In the genomic region with DNA sequence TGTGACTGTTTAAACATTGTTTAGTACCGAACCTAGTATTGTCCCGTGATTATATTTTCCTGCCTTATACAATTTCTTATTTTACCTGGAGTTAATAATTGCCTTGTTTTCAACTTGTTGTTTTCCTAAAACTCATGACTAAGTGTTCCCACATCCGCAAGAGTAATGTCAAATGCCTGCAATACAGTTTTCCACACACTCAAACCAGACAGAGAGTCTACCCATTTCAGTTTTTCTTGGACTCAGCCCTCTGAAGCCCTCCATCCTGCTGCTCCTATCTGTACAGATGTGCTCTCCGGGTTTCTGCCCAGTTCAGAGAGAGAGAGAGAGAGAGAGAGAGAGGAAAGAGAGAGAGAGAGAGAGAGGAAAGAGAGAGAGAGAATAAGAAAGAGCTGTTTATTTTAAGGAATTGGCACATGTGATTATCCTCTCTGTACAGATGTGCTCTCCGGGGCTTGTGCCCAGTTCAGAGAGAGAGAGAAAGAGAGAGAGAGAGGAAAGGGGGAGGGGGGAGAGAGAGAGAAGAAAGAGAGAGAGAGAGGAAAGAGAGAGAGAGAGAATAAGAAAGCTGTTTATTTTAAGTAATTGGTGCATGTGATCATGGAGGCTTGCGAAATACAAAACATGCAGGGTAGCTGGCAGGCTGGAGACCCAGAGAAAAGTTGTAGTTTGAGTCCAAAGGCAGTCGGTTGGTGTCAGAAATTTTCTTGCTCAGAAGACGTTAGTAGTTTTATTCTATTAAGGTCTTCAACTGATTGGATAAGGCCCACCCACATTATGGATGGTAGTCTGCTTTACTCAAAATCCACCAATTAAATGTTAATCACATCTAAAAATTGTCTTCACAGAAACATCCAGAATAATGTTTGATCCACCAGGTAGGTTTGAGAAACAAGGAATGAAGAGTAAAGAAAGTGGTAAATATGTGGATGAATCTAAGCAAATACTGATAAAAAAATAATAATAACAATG, we compare ENCODE assay signal across 19 cellular contexts.
A peak's percentile ranks its signal among the peaks of the same experiment; 100 is the strongest.
DNase-seq lines count a peak whose midpoint lies in the region; ATAC-seq, FAIRE-seq and TF ChIP-seq lines count a peak whose summit lies in the region.
"Had no signal": no experiment of that assay in that cellular context is flagged by ENCODE, and none has a peak within 500 bp of the region (broad histone marks: within the 10 kb centered on the region; RNA-seq: fewer than 3 reads in every experiment).

No MANE protein-coding gene starts in this region.

- 36% methylated on average over 8 of the region's 8 CpGs for WGBS in A549 (ENCODE audit: missing lambda C conversion rate)
- WGBS in mesenchymal stem cell = 87% methylated on average over 6 of the region's 8 CpGs

- no peak for TF ChIP-seq CTCF in A549 (IDR thresholded peaks at IDR 0.05)
- no peak for TF ChIP-seq CTCF in epithelial cell of proximal tubule (conservative IDR thresholded peaks at IDR 0.05; ENCODE audit: low read depth, low read length)
- no peak for TF ChIP-seq CTCF in gastrocnemius medialis (IDR thresholded peaks at IDR 0.05 in 4 of 5, conservative IDR thresholded peaks at IDR 0.05 in 1 of 5)

- no peak for TF ChIP-seq EP300 in A549 (IDR thresholded peaks at IDR 0.05)
- no peak for TF ChIP-seq EP300 in Ishikawa (IDR thresholded peaks at IDR 0.05; ENCODE audit: borderline replicate concordance)

- no peak overlapping the region for H2AFZ ChIP-seq in mesenchymal stem cell (ENCODE audit: low read depth, low read length)

- H3K9me3 ChIP-seq in A549 (no peaks in the 10 kb centered on the region), mesenchymal stem cell (ENCODE audit: control insufficient read depth, low read length) (no peaks in the 10 kb centered on the region), gastrocnemius medialis (no peaks in the 10 kb centered on the region)
- H3K9me3 ChIP-seq: psoas muscle, SJCRH30, upper lobe of right lung had no signal

- TF ChIP-seq RAD21 in A549 (conservative IDR thresholded peaks at IDR 0.05 in 1 of 2, IDR thresholded peaks at IDR 0.05 in 1 of 2) = no peak
- TF ChIP-seq RAD21 in Ishikawa (IDR thresholded peaks at IDR 0.05; ENCODE audit: low read depth) = no peak

- H2AK5ac ChIP-seq in mesenchymal stem cell (ENCODE audit: low read length, severe bottlenecking) = no peak overlapping the region

- H3K9ac ChIP-seq in mesenchymal stem cell (ENCODE audit: low read length) = no peak overlapping the region

- peaks cover 0 to 6% of the 10 kb centered on the region in 2 experiments for H3K27me3 ChIP-seq in mesenchymal stem cell (ENCODE audit: control insufficient read depth in 1 of 2, insufficient read depth in 1 of 2, low read length in 2 of 2)
- no peaks in the 10 kb centered on the region for H3K27me3 ChIP-seq in gastrocnemius medialis
- H3K27me3 ChIP-seq: SJCRH30, upper lobe of right lung had no signal

- CTCF ChIA-PET in A549 (lab: Yijun Ruan, JAX) = interaction anchor here (1.1 to 1.2 kb wide), 2 partner anchors 24 to 97 kb away, joined by 3 read pairs; no protein-coding TSS in a partner anchor

- H3K14ac ChIP-seq in mesenchymal stem cell (ENCODE audit: low read length in 2 of 2) = no peak overlapping the region

- H2BK5ac ChIP-seq in mesenchymal stem cell (ENCODE audit: low read depth, low read length, poor library complexity, severe bottlenecking) = no peak overlapping the region

- no peak overlapping the region for H3K18ac ChIP-seq in mesenchymal stem cell (ENCODE audit: low read depth in 1 of 2, low read length in 2 of 2)

- no peak overlapping the region for H2BK15ac ChIP-seq in mesenchymal stem cell (ENCODE audit: low read depth, poor library complexity, severe bottlenecking)

- H3K27ac ChIP-seq in A549 (no peak overlapping the region), mesenchymal stem cell (ENCODE audit: low read length, poor library complexity, severe bottlenecking) (peak overlapping the region; percentile 24), gastrocnemius medialis (no peak overlapping the region)
- H3K27ac ChIP-seq: psoas muscle, SJCRH30, upper lobe of right lung had no signal

- no peak overlapping the region for H4K8ac ChIP-seq in mesenchymal stem cell (ENCODE audit: low read length)

- DNase-seq in A549 (ENCODE audit: low read depth in 1 of 2, low spot score in 1 of 2) (no peak), epithelial cell of proximal tubule (ENCODE audit: low read depth) (peak; percentile 40), mesenchymal stem cell (peak; percentile 10), gastrocnemius medialis (no peak), KBM-7 (no peak)
- no peak for DNase-seq in stimulated activated CD4-positive, alpha-beta T cell treated with anti-CD3 and anti-CD28 coated beads, Interleukin-1b, Interleukin-23, amount 100 ng/mL, for 48 hours
- DNase-seq in activated CD4-positive, alpha-beta T cell treated with anti-CD3 and anti-CD28 coated beads, Interleukin-2, amount 50 U/mL, for 48 hours = no peak
- DNase-seq: activated CD4-positive, alpha-beta memory T cell treated with anti-CD3 and anti-CD28 coated beads, Interleukin-2, amount 10 ng/mL, durations not matched to agents 7 days and 5 days; effector CD8-positive, alpha-beta T cell; kidney; naive B cell; NCI-H1092; psoas muscle; SJCRH30; upper lobe of right lung had no signal

- FAIRE-seq in A549 (lab: Jason Lieb, UNC) = no peak
- FAIRE-seq: astrocyte, D721Med, kidney, TTC549 had no signal

- in situ Hi-C loops in gastrocnemius medialis (cut with MboI; ENCODE audit: low sequenced_read_pairs in 4 of 4) (loop anchor here in 1 of 4 donors (10.0 kb wide), 1 partner anchor 56 kb away; no protein-coding TSS in a partner anchor), KBM-7 (cut with MboI; ENCODE audit: low pct_unique_long_range_greater_than_20kb, low sequenced_read_pairs) (no loop called here)

- no peak overlapping the region for H3K4me3 ChIP-seq in A549
- H3K4me3 ChIP-seq in epithelial cell of proximal tubule (ENCODE audit: low read depth, low read length) = no peak overlapping the region
- H3K4me3 ChIP-seq in mesenchymal stem cell (ENCODE audit: insufficient read depth in 1 of 2, low read depth in 1 of 2, low read length in 2 of 2) = no peak overlapping the region
- H3K4me3 ChIP-seq in gastrocnemius medialis = no peak overlapping the region
- H3K4me3 ChIP-seq: psoas muscle, SJCRH30, upper lobe of right lung had no signal

- no peaks in the 10 kb centered on the region for H3K36me3 ChIP-seq in mesenchymal stem cell (ENCODE audit: control insufficient read depth in 1 of 2, insufficient read depth in 2 of 2, low read depth in 1 of 2, low read length in 2 of 2)
- no peaks in the 10 kb centered on the region for H3K36me3 ChIP-seq in gastrocnemius medialis
- H3K36me3 ChIP-seq: SJCRH30, upper lobe of right lung had no signal

- H3K79me1 ChIP-seq in mesenchymal stem cell (replicated peaks; ENCODE audit: low read length, poor library complexity, severe bottlenecking) = no peaks in the 10 kb centered on the region

- H3K4me1 ChIP-seq in A549 (peaks cover 9% of the 10 kb centered on the region; the same call in 2 of the 3 replicates), mesenchymal stem cell (ENCODE audit: control insufficient read depth, insufficient read depth, low read depth, low read length) (peaks cover 1% of the 10 kb centered on the region), gastrocnemius medialis (no peaks in the 10 kb centered on the region)
- H3K4me1 ChIP-seq: psoas muscle, SJCRH30, upper lobe of right lung had no signal

- TF ChIP-seq POLR2A in A549 (IDR thresholded peaks at IDR 0.05; ENCODE audit: low read length) = no peak
- TF ChIP-seq POLR2A in gastrocnemius medialis (IDR thresholded peaks at IDR 0.05) = no peak

- no peak overlapping the region for H3K23ac ChIP-seq in mesenchymal stem cell (ENCODE audit: low read length in 2 of 2)

- H4K91ac ChIP-seq in mesenchymal stem cell (ENCODE audit: low read length) = no peak overlapping the region

- H2BK120ac ChIP-seq in mesenchymal stem cell (ENCODE audit: low read depth, low read length) = no peak overlapping the region

- no peak overlapping the region for H2BK12ac ChIP-seq in mesenchymal stem cell (ENCODE audit: low read length in 2 of 2)

- ATAC-seq in A549 (peak in 1 of 2 experiments; percentile 53; a peak in 3 of 6 replicates), gastrocnemius medialis (no peak)
- ATAC-seq: psoas muscle, upper lobe of right lung had no signal

- POLR2A ChIA-PET in A549 (lab: Yijun Ruan, JAX) = no interaction called here

- H3K4ac ChIP-seq in mesenchymal stem cell (ENCODE audit: low read depth in 1 of 2, low read length in 2 of 2) = no peak overlapping the region

- H3K4me2 ChIP-seq in A549 (peak overlapping the region; percentile 52), mesenchymal stem cell (ENCODE audit: low read length, poor library complexity, severe bottlenecking) (peak overlapping the region; percentile 30)

- intact Hi-C loops in gastrocnemius medialis (cut with DNase I; ENCODE audit: low total_unique reads) = no loop called here

TF ChIP-seq in A549, 52 proteins besides CTCF, POLR2A, EP300 and RAD21:
- TF ChIP-seq CEBPB (IDR thresholded peaks at IDR 0.05) = peak in 1 of 2 experiments; percentile 57; a peak in 3 of 4 replicates
- no peak for TF ChIP-seq E2F6 (IDR thresholded peaks at IDR 0.05; ENCODE audit: borderline replicate concordance, low read depth)

TF ChIP-seq in Ishikawa, 13 proteins besides CTCF, POLR2A, EP300 and RAD21:
- TF ChIP-seq CEBPB (IDR thresholded peaks at IDR 0.05) = 0 out of 2 replicates have a peak, but pooled peaks have one; percentile 28
- TF ChIP-seq, protein P1, sequence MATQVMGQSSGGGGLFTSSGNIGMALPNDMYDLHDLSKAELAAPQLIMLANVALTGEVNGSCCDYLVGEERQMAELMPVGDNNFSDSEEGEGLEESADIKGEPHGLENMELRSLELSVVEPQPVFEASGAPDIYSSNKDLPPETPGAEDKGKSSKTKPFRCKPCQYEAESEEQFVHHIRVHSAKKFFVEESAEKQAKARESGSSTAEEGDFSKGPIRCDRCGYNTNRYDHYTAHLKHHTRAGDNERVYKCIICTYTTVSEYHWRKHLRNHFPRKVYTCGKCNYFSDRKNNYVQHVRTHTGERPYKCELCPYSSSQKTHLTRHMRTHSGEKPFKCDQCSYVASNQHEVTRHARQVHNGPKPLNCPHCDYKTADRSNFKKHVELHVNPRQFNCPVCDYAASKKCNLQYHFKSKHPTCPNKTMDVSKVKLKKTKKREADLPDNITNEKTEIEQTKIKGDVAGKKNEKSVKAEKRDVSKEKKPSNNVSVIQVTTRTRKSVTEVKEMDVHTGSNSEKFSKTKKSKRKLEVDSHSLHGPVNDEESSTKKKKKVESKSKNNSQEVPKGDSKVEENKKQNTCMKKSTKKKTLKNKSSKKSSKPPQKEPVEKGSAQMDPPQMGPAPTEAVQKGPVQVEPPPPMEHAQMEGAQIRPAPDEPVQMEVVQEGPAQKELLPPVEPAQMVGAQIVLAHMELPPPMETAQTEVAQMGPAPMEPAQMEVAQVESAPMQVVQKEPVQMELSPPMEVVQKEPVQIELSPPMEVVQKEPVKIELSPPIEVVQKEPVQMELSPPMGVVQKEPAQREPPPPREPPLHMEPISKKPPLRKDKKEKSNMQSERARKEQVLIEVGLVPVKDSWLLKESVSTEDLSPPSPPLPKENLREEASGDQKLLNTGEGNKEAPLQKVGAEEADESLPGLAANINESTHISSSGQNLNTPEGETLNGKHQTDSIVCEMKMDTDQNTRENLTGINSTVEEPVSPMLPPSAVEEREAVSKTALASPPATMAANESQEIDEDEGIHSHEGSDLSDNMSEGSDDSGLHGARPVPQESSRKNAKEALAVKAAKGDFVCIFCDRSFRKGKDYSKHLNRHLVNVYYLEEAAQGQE (IDR thresholded peaks at IDR 0.05; ENCODE audit: low read depth) = no peak

Comparison
In these comparisons a context has a peak if more than half of its experiments do, and no peak if none do; other contexts are left out.
1. DNase-seq: peak in epithelial cell of proximal tubule (single experiment) and mesenchymal stem cell (single experiment); none in A549 (0 of 2), stimulated activated CD4-positive, alpha-beta T cell treated with anti-CD3 and anti-CD28 coated beads, Interleukin-1b, Interleukin-23, amount 100 ng/mL, for 48 hours (single experiment), gastrocnemius medialis (0 of 2), activated CD4-positive, alpha-beta T cell treated with anti-CD3 and anti-CD28 coated beads, Interleukin-2, amount 50 U/mL, for 48 hours (0 of 2) and KBM-7 (single experiment).